In genomic region chr3:15300318-15301078, GRCh38 we compare ENCODE assay signal across 8 cellular contexts. TPM values are rescaled to one million over a fixed set of nuclear protein-coding genes. Genes with fewer than 3 reads are reported as not detected.
A peak's percentile ranks its signal among the peaks of the same experiment; 100 is the strongest.
DNase-seq lines count a peak whose midpoint lies in the region; ATAC-seq, FAIRE-seq and TF ChIP-seq lines count a peak whose summit lies in the region.

No MANE protein-coding gene starts in this region.

- no TSS peak for BruUV-seq in GM12878 (replicated peaks; lab: Mats Ljungman, UMichigan)

- no peak for TF ChIP-seq RAD21 in GM12878 (IDR thresholded peaks at IDR 0.05; ENCODE audit: insufficient read depth, low read depth, low read length)

- H3K4me1 ChIP-seq in GM12878 (ENCODE audit: control insufficient read depth, insufficient read depth, low read length) (no peaks in the 10 kb centered on the region), lower lobe of right lung (peaks cover 63% of the 10 kb centered on the region)

- intact Hi-C loops in GM12878 (cut with micrococcal nuclease; ENCODE audit: unreplicated experiment) (no loop called here), lower lobe of right lung (cut with DNase I) (no loop called here)

- no peak for FAIRE-seq in GM12878 (lab: Jason Lieb, UNC)

- no peaks in the 10 kb centered on the region for H3K9me3 ChIP-seq in GM12878 (replicated peaks; ENCODE audit: control insufficient read depth, insufficient read depth, low read length)
- no peaks in the 10 kb centered on the region for H3K9me3 ChIP-seq in lower lobe of right lung

- H4K20me1 ChIP-seq in GM12878 (ENCODE audit: control insufficient read depth, insufficient read depth): no peaks in the 10 kb centered on the region; the same call in 1 of the 2 replicates

- SMC1A ChIA-PET in GM12878 (lab: Charles Lee; ENCODE audit: uncharacterized antibody, unreplicated experiment): interaction anchor here (0.6 to 1.6 kb wide), 6 partner anchors 10 to 65 kb away, joined by 3 to 7 read pairs (median 3); no protein-coding TSS in a partner anchor

- ATAC-seq in GM12878: no peak; the same call in 2 of the 3 replicates
- peak; percentile 56 to 68 for ATAC-seq in lower lobe of right lung
- no peak for ATAC-seq in HG03175 (IDR thresholded peaks at IDR 0.05; ENCODE audit: unreplicated experiment)
- ATAC-seq in HG03025 (IDR thresholded peaks at IDR 0.05; ENCODE audit: low FRiP score, unreplicated experiment): no peak

- H3K4me2 ChIP-seq in GM12878 (ENCODE audit: control insufficient read depth, insufficient read depth): no peak overlapping the region

- no peak overlapping the region for H3K4me3 ChIP-seq in GM12878
- H3K4me3 ChIP-seq in lower lobe of right lung: no peak overlapping the region

- no peak overlapping the region for H2AFZ ChIP-seq in GM12878 (ENCODE audit: control insufficient read depth, low read depth, low read length)

- no peak for TF ChIP-seq EP300 in GM12878 (IDR thresholded peaks at IDR 0.05; ENCODE audit: borderline replicate concordance in 1 of 2, control insufficient read depth in 1 of 2, low read depth in 2 of 2, low read length in 2 of 2)

- RAD21 ChIA-PET in GM12878 (lab: Charles Lee; ENCODE audit: unreplicated experiment): interaction anchor here (0.8 to 1.8 kb wide), 4 partner anchors 10 to 61 kb away, joined by 3 to 5 read pairs (median 4); no protein-coding TSS in a partner anchor

- POLR2A ChIA-PET in GM12878 (lab: Charles Lee): interaction anchor here (1.0 to 1.3 kb wide), 2 partner anchors 25 to 56 kb away, joined by 3 to 4 read pairs; no protein-coding TSS in a partner anchor

- H3K36me3 ChIP-seq in GM12878 (ENCODE audit: control insufficient read depth in 2 of 2, insufficient read depth in 2 of 2, low read length in 1 of 2): peaks cover 15 to 35% of the 10 kb centered on the region in 2 experiments
- H3K36me3 ChIP-seq in lower lobe of right lung: peaks cover 22% of the 10 kb centered on the region

- no peak overlapping the region for H3K9ac ChIP-seq in GM12878 (ENCODE audit: control insufficient read depth, insufficient read depth, low read length)

- in situ Hi-C loops in GM12878 (cut with MboI): no loop called here

- WGBS in GM12878 (ENCODE audit: insufficient coverage, insufficient replicate concordance, low lambda C conversion rate, missing lambda C conversion rate): 30% methylated on average over 7 of the region's 8 CpGs

- no peak overlapping the region for H3K27ac ChIP-seq in GM12878 (ENCODE audit: control insufficient read depth, insufficient read depth)
- H3K27ac ChIP-seq in lower lobe of right lung: peak overlapping the region; percentile 11

- H3K27me3 ChIP-seq in GM12878 (replicated peaks in 1 of 2; ENCODE audit: control insufficient read depth in 2 of 2, insufficient read depth in 2 of 2, low read length in 1 of 2): no peaks in the 10 kb centered on the region
- H3K27me3 ChIP-seq in lower lobe of right lung (ENCODE audit: low read depth): no peaks in the 10 kb centered on the region

- TF ChIP-seq POLR2A in GM12878 (IDR thresholded peaks at IDR 0.05; ENCODE audit: low read depth, low read length): no peak

- CTCF ChIA-PET in GM12878 (lab: Yijun Ruan, JAX): interaction anchor here (1.4 to 1.9 kb wide), 2 partner anchors 10 to 30 kb away, joined by 3 to 6 read pairs; no protein-coding TSS in a partner anchor

- DNase-seq in AG08396 (ENCODE audit: low spot score) (peak; percentile 53), HPDE6-E6E7 (ENCODE audit: extremely low spot score) (peak; percentile 15), GM12878 (ENCODE audit: low read depth, low spot score) (no peak), lower lobe of right lung (no peak), epidermal melanocyte (ENCODE audit: insufficient read length, low spot score) (no peak), KG1 (lab: John Stamatoyannopoulos, UW) (no peak)

- TF ChIP-seq CTCF in GM12878 (IDR thresholded peaks at IDR 0.05 in 2 of 3, conservative IDR thresholded peaks at IDR 0.05 in 1 of 3; ENCODE audit: control insufficient read depth in 2 of 3, extremely low read depth in 1 of 3, insufficient read depth in 1 of 3, low read depth in 3 of 3, low read length in 3 of 3) (no peak), lower lobe of right lung (IDR thresholded peaks at IDR 0.05) (peak; percentile 28)

- no peaks in the 10 kb centered on the region; the same call in 1 of the 2 replicates for H3K79me2 ChIP-seq in GM12878 (ENCODE audit: control insufficient read depth, insufficient read depth, low read length)

TF ChIP-seq in GM12878, 131 proteins besides CTCF, POLR2A, EP300 and RAD21:
- TF ChIP-seq SPI1 (IDR thresholded peaks at IDR 0.05; ENCODE audit: borderline replicate concordance, insufficient read depth, low read depth, low read length) (0 out of 2 replicates have a peak, but pooled peaks have one; percentile 20), NBN (IDR thresholded peaks at IDR 0.05) (no peak), EED (IDR thresholded peaks at IDR 0.05; ENCODE audit: low read depth) (0 out of 2 replicates have a peak, but pooled peaks have one; percentile 9), ETV6 (conservative IDR thresholded peaks at IDR 0.05 in 1 of 2, IDR thresholded peaks at IDR 0.05 in 1 of 2; ENCODE audit: borderline replicate concordance in 1 of 2, low read depth in 1 of 2) (peak in 1 of 2 experiments; percentile 10; a peak in 1 of 4 replicates)
TF ChIP-seq in GM12878: peak in this region for 3.

RNA-seq across cellular contexts. Expression of gene SH3BP5, which starts 31.9 kb away (rescaled TPM):
- total RNA-seq in GM12878 (2013; cell fraction: nucleolus; rRNA removed): 20.0 and 21.6 TPM in 2 replicates
- total RNA-seq in GM12878 (2014; rRNA removed) (37.9 and 41.0 TPM in 2 replicates), GM12878 (2014; rRNA removed; fragmentation: Illumina TruSeq; extraction: Trizol) (45.6 and 46.5 TPM in 2 replicates), GM12878 (2021) (60.5 and 64.6 TPM in 2 replicates), lower lobe of right lung (106 TPM)
- polyA plus RNA-seq in GM12878 (2011; ENCODE audit: low read depth): 11.6 TPM
- polyA plus RNA-seq in GM12878 (2011; rRNA removed) (82.9 and 94.0 TPM in 2 replicates), GM12878 (2014; fragmentation: Illumina TruSeq; extraction: Trizol) (87.5 and 94.9 TPM in 2 replicates), GM12878 (2014; fragmentation: Nextera tagmentation; extraction: Ambion mirVana) (10 to 100 TPM; 14.9 to 33.8 TPM), GM12878 (2014; rRNA removed) (71.1 and 74.0 TPM in 2 replicates), GM12878 (2016; fragmentation: Nextera tagmentation; extraction: Ambion mirVana) (10 to 100 TPM; 29.9 to 35.4 TPM)
- polyA plus RNA-seq in GM12878 (2011; cell fraction: cytosol; rRNA removed): 64.1 and 87.7 TPM in 2 replicates
- polyA plus RNA-seq in GM12878 (2011; cell fraction: nucleus; rRNA removed): 66.7 and 81.4 TPM in 2 replicates
- polyA plus RNA-seq in GM12878 (2012): 17.8 and 20.3 TPM in 2 replicates
- 36.2 and 55.3 TPM in 2 replicates for polyA minus RNA-seq in GM12878 (2011; rRNA and poly(A)+ RNA removed)
- 16.4 and 25.8 TPM in 2 replicates for polyA minus RNA-seq in GM12878 (2011; cell fraction: cytosol; rRNA and poly(A)+ RNA removed)
- 16.0 and 31.0 TPM in 2 replicates for polyA minus RNA-seq in GM12878 (2011; cell fraction: nucleus; rRNA and poly(A)+ RNA removed)

Comparison
In these comparisons a context has a peak if more than half of its experiments do, and no peak if none do; other contexts are left out.
1. DNase-seq: peak in AG08396 (single experiment) and HPDE6-E6E7 (single experiment); none in GM12878 (single experiment), lower lobe of right lung (single experiment), epidermal melanocyte (single experiment) and KG1 (single experiment).
2. ATAC-seq: peak in lower lobe of right lung (2 of 2); none in GM12878 (single experiment), HG03175 (single experiment) and HG03025 (single experiment).